Comparison of ENCODE assay signal across 8 cellular contexts in genomic region chr3:20039765-20040475, GRCh38. TPM values are rescaled to one million over a fixed set of nuclear protein-coding genes. Genes with fewer than 3 reads are reported as not detected.
DNase-seq lines count a peak whose midpoint lies in the region; ATAC-seq and TF ChIP-seq lines count a peak whose summit lies in the region.

KAT2B (plus strand) TSS chr3:20040446; CDS start chr3:20040478, 32 bp downstream.

- 0 to 1% methylated on average over 23 to 26 of the region's 66 CpGs for WGBS in mesodermal cell (ENCODE audit: insufficient coverage in 2 of 2), 2 experiments

- H3K27me3 ChIP-seq in endocrine pancreas (ENCODE audit: control insufficient read depth, insufficient read depth, low read length) = no peaks in the 10 kb centered on the region

- H3K27ac ChIP-seq in mesodermal cell (ENCODE audit: low read depth, low read length, severe bottlenecking) = peak within 1 kb of the TSS; percentile 71

- peaks cover 6% of the 10 kb centered on the region for H3K4me1 ChIP-seq in endocrine pancreas (ENCODE audit: control insufficient read depth, insufficient read depth, low read length)
- peaks cover 16% of the 10 kb centered on the region for H3K4me1 ChIP-seq in mesodermal cell (ENCODE audit: control insufficient read depth, insufficient read depth, low read length, poor library complexity, severe bottlenecking)

- DNase-seq in AML-193 (lab: John Stamatoyannopoulos, UW) = peak; percentile 70
- peak; percentile 60 for DNase-seq in NCI-H82 treated with DMSO at 0.1 percent for 48 hours (lab: John Stamatoyannopoulos, UW; ENCODE audit: unreplicated experiment)
- DNase-seq in activated CD8-positive, alpha-beta memory T cell treated with anti-CD3 and anti-CD28 coated beads for 48 hours (ENCODE audit: low read depth in 2 of 3, low spot score in 2 of 3) = peak; percentile 58 to 71 (median 64)
- DNase-seq in stimulated activated CD8-positive, alpha-beta memory T cell treated with anti-CD3 and anti-CD28 coated beads, Interleukin-15, amount 100 ng/mL, for 48 hours (ENCODE audit: low read depth in 2 of 2) = peak; percentile 74 to 75

- H3K4me3 ChIP-seq in endocrine pancreas (ENCODE audit: control insufficient read depth, insufficient read depth, low read length) (peak within 1 kb of the TSS; percentile 95), mesodermal cell (ENCODE audit: extremely low read depth, insufficient read depth, low read length, poor library complexity, severe bottlenecking) (peak within 1 kb of the TSS; percentile 62)

- in situ Hi-C loops in GM18951 (cut with MboI; ENCODE audit: low sequenced_read_pairs, unreplicated experiment) = no loop called here

- H3K9me3 ChIP-seq in endocrine pancreas (ENCODE audit: control insufficient read depth, low read length) (no peaks in the 10 kb centered on the region), mesodermal cell (ENCODE audit: control insufficient read depth, low read length) (no peaks in the 10 kb centered on the region)

- peak; percentile 59 for ATAC-seq in HG03196 (IDR thresholded peaks at IDR 0.05; ENCODE audit: unreplicated experiment)

- TF ChIP-seq POLR2A in GM18951 (IDR thresholded peaks at IDR 0.05; ENCODE audit: extremely low read depth, insufficient read depth, insufficient read length) = peak; percentile 64

- H3K9ac ChIP-seq in endocrine pancreas (ENCODE audit: control insufficient read depth, insufficient read depth, low read length) = peak within 1 kb of the TSS; percentile 98

- H3K36me3 ChIP-seq in endocrine pancreas (ENCODE audit: control insufficient read depth, insufficient read depth, low read length) (no peaks in the 10 kb centered on the region), mesodermal cell (ENCODE audit: control insufficient read depth, insufficient read depth, low read length) (no peaks in the 10 kb centered on the region)

RNA-seq across cellular contexts. Expression of gene KAT2B, which starts in this region (rescaled TPM):
- 5.4 TPM for polyA plus RNA-seq in mesodermal cell (2013, experiment 1 of 2)
- 5.5 TPM for polyA plus RNA-seq in mesodermal cell (2013, experiment 2 of 2)

Comparison
In these comparisons a context has a peak if more than half of its experiments do, and no peak if none do; other contexts are left out.
1. Peak in every context shown above with its lines: DNase-seq, ATAC-seq, H3K4me3 ChIP-seq and H3K27ac ChIP-seq.